In genomic region chr17:41648411-41649195, GRCh38 we compare ENCODE assay signal across 8 cellular contexts.
DNase-seq lines count a peak whose midpoint lies in the region; ATAC-seq, FAIRE-seq and TF ChIP-seq lines count a peak whose summit lies in the region.

No MANE protein-coding gene starts in this region.

- TF ChIP-seq CTCF in HFF-Myc (IDR thresholded peaks at IDR 0.05; ENCODE audit: low read depth, low read length, missing control alignments): peak; percentile 98

- no peak for ATAC-seq in GM19455 (IDR thresholded peaks at IDR 0.05; ENCODE audit: unreplicated experiment)

- no peak overlapping the region for H3K27ac ChIP-seq in caudate nucleus (ENCODE audit: low read depth, low read length)

- FAIRE-seq in islet of Langerhans (lab: Jason Lieb, UNC): peak; percentile 92

- DNase-seq in COLO668 (lab: John Stamatoyannopoulos, UW; ENCODE audit: unreplicated experiment) (peak; percentile 69), HFF-Myc (ENCODE audit: extremely low read depth, low read depth) (no peak), NCI-H2227 (lab: John Stamatoyannopoulos, UW; ENCODE audit: unreplicated experiment) (peak; percentile 88), caudate nucleus (lab: John Stamatoyannopoulos, UW) (peak in 57 of 61 donors; percentile 8 to 80 (median 55))
- peak; percentile 56 for DNase-seq in activated CD4-positive, CD25-positive, alpha-beta regulatory T cell treated with anti-CD3 and anti-CD28 coated beads, Interleukin-2, amount 50 U/mL, for 16 hours (ENCODE audit: low read depth, low spot score)
- DNase-seq in stimulated activated CD4-positive, alpha-beta T cell treated with anti-CD3 and anti-CD28 coated beads, Interleukin-12 subunit alpha, Interleukin-12 subunit beta, amount 100 ng/mL, for 24 hours (ENCODE audit: low read depth in 2 of 2): peak; percentile 60 to 83

- peak overlapping the region; percentile 34 for H3K4me3 ChIP-seq in HFF-Myc (replicated peaks; ENCODE audit: low read depth, low read length)
